Comparison of ENCODE assay signal across 8 cellular contexts in the genomic region with DNA sequence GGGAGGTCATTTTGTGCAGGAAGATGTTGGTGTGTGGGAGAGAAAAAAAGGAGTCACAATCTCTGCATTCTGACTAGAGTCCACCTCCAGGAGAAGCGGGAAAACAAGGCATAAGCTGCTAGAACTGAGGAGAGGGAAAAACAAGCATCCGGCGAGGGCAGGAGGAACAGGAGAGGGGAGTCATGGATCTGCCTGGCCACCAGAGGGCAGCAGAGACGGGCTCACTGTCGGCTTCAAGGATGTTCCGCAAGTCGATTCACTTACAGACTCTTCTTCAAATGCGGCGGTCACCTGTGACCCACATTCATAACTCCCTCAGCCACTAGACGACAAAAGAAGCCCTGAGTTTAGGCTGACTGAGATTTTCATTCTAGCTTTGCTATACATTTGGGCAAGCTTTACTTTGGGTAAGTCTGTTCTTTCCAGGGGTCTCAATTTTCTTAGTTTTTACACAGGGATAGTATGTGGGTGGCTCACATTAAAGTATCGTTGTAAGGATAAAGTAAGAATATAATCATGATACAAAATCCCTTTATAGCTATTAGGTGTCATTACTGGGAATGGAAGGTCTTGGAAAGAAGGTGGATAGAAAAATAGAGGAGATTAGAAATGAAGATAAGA. TPM values are rescaled to one million over a fixed set of nuclear protein-coding genes. Genes with fewer than 3 reads are reported as not detected.
DNase-seq lines count a peak whose midpoint lies in the region; ATAC-seq and TF ChIP-seq lines count a peak whose summit lies in the region.

No MANE protein-coding gene starts in this region.

- TF ChIP-seq CTCF in epithelial cell of esophagus (IDR thresholded peaks at IDR 0.05; ENCODE audit: insufficient read depth, low read depth, low read length, missing control alignments), result peak; percentile 97

- in situ Hi-C loops in Caki2 (cut with HindIII; ENCODE audit: low pct_unique_long_range_greater_than_20kb, low sequenced_read_pairs), result no loop called here

- H3K4me3 ChIP-seq in NT2/D1 (ENCODE audit: insufficient read length, low read depth) (no peak overlapping the region), epithelial cell of esophagus (ENCODE audit: low read length) (no peak overlapping the region)

- ATAC-seq in HG02610 (IDR thresholded peaks at IDR 0.05; ENCODE audit: unreplicated experiment), result no peak

- H3K36me3 ChIP-seq in NT2/D1 (ENCODE audit: insufficient read depth, insufficient read length, low read length), result no peaks in the 10 kb centered on the region

- H3K9me3 ChIP-seq in NT2/D1 (ENCODE audit: insufficient read depth, low read length), result no peaks in the 10 kb centered on the region

- DNase-seq in Caki2 (ENCODE audit: low read depth) (peak; percentile 57), HK-2 (ENCODE audit: unreplicated experiment) (peak; percentile 81), NT2/D1 (ENCODE audit: low read depth, low spot score) (peak; percentile 66), epithelial cell of esophagus (ENCODE audit: low read depth) (peak; percentile 82), mucosa of gallbladder (ENCODE audit: low spot score) (peak; percentile 79)
- DNase-seq in activated CD8-positive, alpha-beta memory T cell treated with anti-CD3 and anti-CD28 coated beads, Interleukin-2, amount 50 U/mL, for 4 hours, result peak; percentile 88
- peak; percentile 70 to 73 for DNase-seq in stimulated activated CD8-positive, alpha-beta memory T cell treated with anti-CD3 and anti-CD28 coated beads, Interleukin-4, amount 100 ng/mL, for 4 hours (ENCODE audit: low read depth in 2 of 2, low spot score in 1 of 2)

- no peaks in the 10 kb centered on the region for H3K4me1 ChIP-seq in NT2/D1 (ENCODE audit: insufficient read depth, insufficient read length)

- peaks cover 13% of the 10 kb centered on the region for H3K27me3 ChIP-seq in NT2/D1 (ENCODE audit: insufficient read depth, insufficient read length)

- no peak overlapping the region for H3K9ac ChIP-seq in NT2/D1 (ENCODE audit: insufficient read length, low read depth)

RNA-seq across cellular contexts. Expression of a gene that starts 6.6 kb away (rescaled TPM):
- total RNA-seq in Caki2 (2014; rRNA removed; shearing (Covaris generic); ENCODE audit: low replicate concordance), result not detected in 2 replicates
- total RNA-seq in mucosa of gallbladder, result not detected

RNA-seq across cellular contexts. Expression of a gene that starts 26.1 kb away (rescaled TPM):
- not detected in 2 replicates for total RNA-seq in Caki2 (2014; rRNA removed; shearing (Covaris generic); ENCODE audit: low replicate concordance)
- total RNA-seq in mucosa of gallbladder, result 375 TPM

RNA-seq across cellular contexts. Expression of a gene that starts 41.8 kb away (rescaled TPM):
- total RNA-seq in Caki2 (2014; rRNA removed; shearing (Covaris generic); ENCODE audit: low replicate concordance), result not detected in 2 replicates
- total RNA-seq in mucosa of gallbladder, result not detected

Comparison
In these comparisons a context has a peak if more than half of its experiments do, and no peak if none do; other contexts are left out.
1. RNA of a gene that starts 26.1 kb away (total RNA-seq): 375 TPM in mucosa of gallbladder (single experiment); not detected in Caki2; every median in the first group is over 100 times any median in the second.
2. Peak in every context shown above with its lines, with median percentiles within 50 percentile points of each other: DNase-seq.